8 cellular contexts compared by ENCODE assay signal in genomic region chr16:87951550-87952538, GRCh38. TPM values are rescaled to one million over a fixed set of nuclear protein-coding genes. Genes with fewer than 3 reads are reported as not detected.
DNase-seq lines count a peak whose midpoint lies in the region; ATAC-seq, FAIRE-seq and TF ChIP-seq lines count a peak whose summit lies in the region.

No MANE protein-coding gene starts in this region.

- WGBS in pancreas, 2 donors: 1 to 2% methylated on average over 55 to 82 of the region's 82 CpGs

- H3K4me1 ChIP-seq in pancreas: peaks cover 0 to 31% (median 7%) of the 10 kb centered on the region in 3 donors

- H3K4me3 ChIP-seq in fibroblast of the aortic adventitia (ENCODE audit: low read depth, low read length) (peak overlapping the region; percentile 73), pancreas (peak overlapping the region; percentile 68 to 98 (median 94))

- H3K36me3 ChIP-seq in pancreas: no peaks in the 10 kb centered on the region

- no peak for FAIRE-seq in pancreas (lab: Jason Lieb, UNC)

- peak overlapping the region; percentile 76 to 93 (median 86) for H3K27ac ChIP-seq in pancreas

- DNase-seq in Right ventricle myocardium superior: peak; percentile 67
- no peak for DNase-seq in left cardiac atrium
- DNase-seq in activated CD4-positive, alpha-beta T cell treated with anti-CD3 and anti-CD28 coated beads for 48 hours: peak; percentile 38
- DNase-seq in fibroblast of the aortic adventitia (ENCODE audit: low read depth): peak; percentile 34
- DNase-seq in pancreas: peak in 3 of 6 donors; percentile 40 to 84 (median 55)
- no peak for DNase-seq in NCI-H446 treated with DMSO at 0.1 percent for 48 hours (lab: John Stamatoyannopoulos, UW)

- TF ChIP-seq CTCF in fibroblast of the aortic adventitia (IDR thresholded peaks at IDR 0.05; ENCODE audit: insufficient read depth, low read length): peak; percentile 25
- TF ChIP-seq CTCF in pancreas (IDR thresholded peaks at IDR 0.05): no peak

- no peaks in the 10 kb centered on the region for H3K9me3 ChIP-seq in pancreas

- H3K27me3 ChIP-seq in pancreas: no peaks in the 10 kb centered on the region

- intact Hi-C loops in Right ventricle myocardium superior (cut with DNase I) (no loop called here), left cardiac atrium (cut with DNase I) (no loop called here), pancreas (cut with DNase I) (no loop called here)

- no peak for ATAC-seq in Right ventricle myocardium superior (ENCODE audit: poor library complexity)
- ATAC-seq in left cardiac atrium: no peak
- peak; percentile 2 for ATAC-seq in HG03108 (IDR thresholded peaks at IDR 0.05; ENCODE audit: unreplicated experiment)
- ATAC-seq in pancreas: no peak
- no peak for ATAC-seq in GM18870 (IDR thresholded peaks at IDR 0.05; ENCODE audit: unreplicated experiment)

RNA-seq across cellular contexts. Expression of gene BANP, which starts 0.6 kb away (rescaled TPM):
- 12.6 TPM for total RNA-seq in Right ventricle myocardium superior
- 10 to 100 TPM; 13.9 to 16.7 TPM for total RNA-seq in left cardiac atrium
- total RNA-seq in fibroblast of the aortic adventitia (ENCODE audit: low replicate concordance): 15.5 and 30.4 TPM in 2 replicates
- total RNA-seq in pancreas: 10 to 100 TPM in 4 of 6 donors, 1 to 10 TPM in 2; 6.1 to 17.6 (median 12.8) TPM
- polyA plus RNA-seq in pancreas: 10 to 100 TPM; 14.6 to 17.8 TPM

RNA-seq across cellular contexts. Expression of gene CA5A, which starts 15.5 kb away (rescaled TPM):
- total RNA-seq in Right ventricle myocardium superior (not detected), left cardiac atrium (not detected), fibroblast of the aortic adventitia (ENCODE audit: low replicate concordance) (not detected in 2 replicates), pancreas (not detected)
- under 1 TPM; under 0.01 TPM for polyA plus RNA-seq in pancreas

Comparison
In these comparisons a context has a peak if more than half of its experiments do, and no peak if none do; other contexts are left out.
1. DNase-seq: peak in Right ventricle myocardium superior (single experiment), activated CD4-positive, alpha-beta T cell treated with anti-CD3 and anti-CD28 coated beads for 48 hours (single experiment) and fibroblast of the aortic adventitia (single experiment); none in left cardiac atrium (single experiment) and NCI-H446 treated with DMSO at 0.1 percent for 48 hours (single experiment).